ENCODE assay signal across 21 cellular contexts in the genomic region with DNA sequence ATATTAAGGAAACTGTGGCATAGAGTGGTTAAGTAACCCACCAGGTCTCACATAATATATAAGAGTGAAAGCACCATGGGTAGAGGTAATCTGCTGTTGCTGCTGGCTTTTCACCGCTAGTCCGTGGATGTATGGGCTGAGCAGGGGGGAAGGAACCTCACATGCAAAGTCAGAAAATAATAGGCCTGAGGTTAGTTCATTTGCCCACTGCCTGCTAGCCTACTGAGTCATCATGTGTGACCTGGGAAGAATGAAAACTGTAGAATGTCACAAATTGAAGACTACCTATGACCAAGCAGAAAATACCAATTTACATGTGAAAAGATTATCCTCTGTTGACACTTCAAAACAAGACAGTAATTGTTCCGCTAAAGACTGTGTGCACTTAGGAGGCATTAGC.
DNase-seq lines count a peak whose midpoint lies in the region; FAIRE-seq and TF ChIP-seq lines count a peak whose summit lies in the region.
"Had no signal": no experiment of that assay in that cellular context is flagged by ENCODE, and none has a peak within 500 bp of the region (broad histone marks: within the 10 kb centered on the region; RNA-seq: fewer than 3 reads in every experiment).

No MANE protein-coding gene starts in this region.

- FAIRE-seq in H1 (lab: Jason Lieb, UNC) = no peak
- FAIRE-seq in GM12891 (lab: Jason Lieb, UNC) = no peak

- peak overlapping the region; percentile 32; the same call in 1 of the 2 replicates for H2AFZ ChIP-seq in H1 (ENCODE audit: low read length)

- H3K4me1 ChIP-seq in A673 (ENCODE audit: insufficient read depth, low read length, poor library complexity, severe bottlenecking) (peaks cover 4% of the 10 kb centered on the region), H1 (replicated peaks in 1 of 4; ENCODE audit: control insufficient read depth in 3 of 4, insufficient read depth in 4 of 4, low read length in 3 of 4) (0 out of 7 replicates have a peak, but pooled peaks cover 0 to 3% (median 0%) of the 10 kb centered on the region in 4 experiments)
- H3K4me1 ChIP-seq: breast epithelium, gastroesophageal sphincter, uterus had no signal

- intact Hi-C loops in A673 (cut with micrococcal nuclease; ENCODE audit: unreplicated experiment) = no loop called here

- no peak overlapping the region for H3K18ac ChIP-seq in H1 (ENCODE audit: extremely low read depth, low read length)

- no peak overlapping the region for H3K56ac ChIP-seq in H1 (replicated peaks; ENCODE audit: insufficient read length, low read depth, low read length)

- 83% methylated on average over 3 of the region's 3 CpGs; no CpG with 5 or more reads in 1 of the 2 experiments for WGBS in H1 (ENCODE audit: extremely low coverage in 1 of 2, insufficient coverage in 1 of 2, insufficient read length in 1 of 2, insufficient replicate concordance in 2 of 2, low coverage in 1 of 2, low lambda C conversion rate in 2 of 2, missing lambda C conversion rate in 1 of 2), 2 experiments

- TF ChIP-seq EP300 in H1 (IDR thresholded peaks at IDR 0.05; ENCODE audit: borderline replicate concordance in 1 of 2, low read depth in 2 of 2, low read length in 2 of 2) = no peak

- no peak overlapping the region for H3K23ac ChIP-seq in H1 (ENCODE audit: insufficient read length)

- no peaks in the 10 kb centered on the region for H3K79me2 ChIP-seq in H1 (ENCODE audit: control insufficient read depth in 1 of 2, insufficient read depth in 2 of 2, low read length in 2 of 2)

- TF ChIP-seq RAD21 in H1 (IDR thresholded peaks at IDR 0.05 in 1 of 2, conservative IDR thresholded peaks at IDR 0.05 in 1 of 2; ENCODE audit: low read depth in 2 of 2, low read length in 2 of 2) = no peak

- no peak overlapping the region for H2BK5ac ChIP-seq in H1 (ENCODE audit: low read depth, low read length)

- no peak for TF ChIP-seq CTCF in A673 (conservative IDR thresholded peaks at IDR 0.05; ENCODE audit: low read depth, low read length)
- no peak for TF ChIP-seq CTCF in H1 (IDR thresholded peaks at IDR 0.05; ENCODE audit: control extremely low read depth in 1 of 3, insufficient read depth in 1 of 3, low read depth in 1 of 3, low read length in 3 of 3)
- no peak for TF ChIP-seq CTCF in WERI-Rb-1 (IDR thresholded peaks at IDR 0.05; ENCODE audit: low read depth, low read length)

- H2AK5ac ChIP-seq in H1 (ENCODE audit: low read depth, low read length) = no peak overlapping the region

- no TSS peak for BruUV-seq in A673 (replicated peaks; lab: Mats Ljungman, UMichigan)

- no peak overlapping the region for H3K9ac ChIP-seq in H1 (replicated peaks in 1 of 4; ENCODE audit: extremely low read depth in 1 of 4, low read depth in 3 of 4, low read length in 3 of 4)

- no peaks in the 10 kb centered on the region for H4K20me1 ChIP-seq in H1 (replicated peaks in 1 of 2; ENCODE audit: control insufficient read depth in 1 of 2, insufficient read depth in 2 of 2, low read length in 2 of 2)

- H4K5ac ChIP-seq in H1 (ENCODE audit: insufficient read length, low read depth, low read length) = no peak overlapping the region

- no peak overlapping the region for H3K4me2 ChIP-seq in H1 (ENCODE audit: insufficient read depth in 1 of 2, low read depth in 2 of 2, low read length in 2 of 2)

- H2BK15ac ChIP-seq in H1 (ENCODE audit: low read length) = no peak overlapping the region

- peak; percentile 10 for DNase-seq in A673 (ENCODE audit: low spot score)
- DNase-seq in Daoy (ENCODE audit: low read depth) = peak; percentile 23
- peak; percentile 89 for DNase-seq in NCI-H69 (lab: John Stamatoyannopoulos, UW)
- DNase-seq in H1 (ENCODE audit: low read depth in 1 of 2, low spot score in 2 of 2) = no peak
- no peak for DNase-seq in GM12891 (ENCODE audit: insufficient read length, low spot score)
- DNase-seq in amygdala (lab: John Stamatoyannopoulos, UW) = no peak
- no peak for DNase-seq in midbrain (lab: John Stamatoyannopoulos, UW)
- no peak for DNase-seq in WERI-Rb-1
- DNase-seq: activated CD8-positive, alpha-beta T cell treated with anti-CD3 and anti-CD28 coated beads for 36 hours; activated gamma-delta T cell; CD4-positive, CD25-positive, alpha-beta regulatory T cell; endodermal cell; NCI-H1436; NCI-H446 treated with DMSO at 0.1 percent for 48 hours; nucleus accumbens; small intestine; T-helper 9 cell; uterus had no signal

- H3K23me2 ChIP-seq in H1 (ENCODE audit: low read depth, low read length) = no peaks in the 10 kb centered on the region

- no peak for TF ChIP-seq POLR2A in H1 (IDR thresholded peaks at IDR 0.05; ENCODE audit: control extremely low read depth in 1 of 2, low read depth in 2 of 2, low read length in 2 of 2)
- no peak for TF ChIP-seq POLR2A in GM12891 (IDR thresholded peaks at IDR 0.05; ENCODE audit: low read depth, low read length)

- no peak overlapping the region for H4K8ac ChIP-seq in H1 (ENCODE audit: extremely low read depth, insufficient read depth, low read length)

- CTCF ChIA-PET in A673 (lab: Charles Lee) (no interaction called here), H1 (lab: Charles Lee; ENCODE audit: partially characterized antibody) (interaction anchor here (1.0 to 1.5 kb wide), 2 partner anchors 53 to 225 kb away, joined by 3 read pairs; no protein-coding TSS in a partner anchor)

- H3K14ac ChIP-seq in H1 (ENCODE audit: insufficient read length) = no peak overlapping the region

- H3K27ac ChIP-seq in A673 (ENCODE audit: low read depth, low read length, poor library complexity, severe bottlenecking) = no peak overlapping the region
- no peak overlapping the region for H3K27ac ChIP-seq in H1 (ENCODE audit: low read depth, low read length)
- no peak overlapping the region for H3K27ac ChIP-seq in WERI-Rb-1
- H3K27ac ChIP-seq: breast epithelium, coronary artery, gastroesophageal sphincter, uterus had no signal

- H3K27me3 ChIP-seq in A673 (replicated peaks; ENCODE audit: insufficient read depth, low read depth, low read length, poor library complexity) (no peaks in the 10 kb centered on the region), H1 (replicated peaks in 1 of 4; ENCODE audit: control insufficient read depth in 3 of 4, extremely low read depth in 1 of 4, insufficient read depth in 3 of 4, low read length in 3 of 4) (no peaks in the 10 kb centered on the region), WERI-Rb-1 (ENCODE audit: insufficient read depth, low read depth, severe bottlenecking) (no peaks in the 10 kb centered on the region)
- H3K27me3 ChIP-seq: breast epithelium, gastroesophageal sphincter, uterus had no signal

- H3K4ac ChIP-seq in H1 (replicated peaks; ENCODE audit: insufficient read length, low read depth, low read length) = no peak overlapping the region

- no peak overlapping the region for H2BK120ac ChIP-seq in H1 (replicated peaks; ENCODE audit: low read depth, low read length)

- POLR2A ChIA-PET in A673 (lab: Charles Lee; ENCODE audit: low non-redundant PET) (no interaction called here), H1 (lab: Charles Lee; ENCODE audit: partially characterized antibody) (no interaction called here)

- H3K36me3 ChIP-seq in A673 (ENCODE audit: insufficient read depth, low read length, poor library complexity, severe bottlenecking) = no peaks in the 10 kb centered on the region
- H3K36me3 ChIP-seq in H1 (ENCODE audit: control insufficient read depth in 2 of 4, insufficient read depth in 4 of 4, low read length in 3 of 4) = no peaks in the 10 kb centered on the region
- H3K36me3 ChIP-seq in WERI-Rb-1 = no peaks in the 10 kb centered on the region
- H3K36me3 ChIP-seq: breast epithelium, gastroesophageal sphincter, uterus had no signal

- no peak overlapping the region for H2BK20ac ChIP-seq in H1 (ENCODE audit: low read length)

- no peaks in the 10 kb centered on the region for H3K79me1 ChIP-seq in H1 (ENCODE audit: low read depth, low read length)

- H3K9me3 ChIP-seq in A673 (ENCODE audit: low read depth, low read length, poor library complexity, severe bottlenecking) (no peaks in the 10 kb centered on the region), H1 (ENCODE audit: insufficient read depth in 2 of 2, low read depth in 1 of 2, low read length in 1 of 2) (no peaks in the 10 kb centered on the region), WERI-Rb-1 (ENCODE audit: severe bottlenecking) (no peaks in the 10 kb centered on the region)
- H3K9me3 ChIP-seq: breast epithelium, gastroesophageal sphincter, uterus had no signal

- H3K4me3 ChIP-seq in A673 (ENCODE audit: low read depth, low read length, poor library complexity, severe bottlenecking) = no peak overlapping the region
- no peak overlapping the region for H3K4me3 ChIP-seq in H1 (ENCODE audit: extremely low read depth in 1 of 4, insufficient read depth in 2 of 4, low read depth in 3 of 4, low read length in 4 of 4)
- H3K4me3 ChIP-seq in WERI-Rb-1 (ENCODE audit: low read depth, low read length) = no peak overlapping the region
- H3K4me3 ChIP-seq: breast epithelium, coronary artery, gastroesophageal sphincter, uterus had no signal

- no peak overlapping the region for H2BK12ac ChIP-seq in H1 (ENCODE audit: low read depth, low read length)

- no peak overlapping the region for H4K91ac ChIP-seq in H1 (replicated peaks; ENCODE audit: insufficient read length, low read length)

TF ChIP-seq in GM12891, 5 proteins besides CTCF, POLR2A, EP300 and RAD21:
- TF ChIP-seq SPI1 (IDR thresholded peaks at IDR 0.05; ENCODE audit: low read depth, low read length) = no peak
- no peak for TF ChIP-seq PAX5 (IDR thresholded peaks at IDR 0.05; ENCODE audit: insufficient read depth, low read length, severe bottlenecking)
- no peak for TF ChIP-seq TAF1 (IDR thresholded peaks at IDR 0.05; ENCODE audit: low read depth, low read length)
- no peak for TF ChIP-seq POU2F2 (IDR thresholded peaks at IDR 0.05; ENCODE audit: low read depth, low read length)
- TF ChIP-seq POLR2AphosphoS5 (IDR thresholded peaks at IDR 0.05; ENCODE audit: low read depth, low read length) = no peak

Comparison
In these comparisons a context has a peak if more than half of its experiments do, and no peak if none do; other contexts are left out.
1. DNase-seq: peak in A673 (single experiment), Daoy (single experiment) and NCI-H69 (single experiment); none in H1 (0 of 2), GM12891 (single experiment), amygdala (0 of 56), midbrain (single experiment) and WERI-Rb-1 (single experiment).